Comparison of ENCODE assay signal across 1 cellular context in genomic region chr9:129664664-129665007, GRCh38.
A peak's percentile ranks its signal among the peaks of the same experiment; 100 is the strongest.
TF ChIP-seq lines count a peak whose summit lies in the region.

No MANE protein-coding gene starts in this region.

TF ChIP-seq in HepG2, 621 proteins besides CTCF, POLR2A, EP300 and RAD21:
- no peak for TF ChIP-seq ZFP36L2 (CRISPR knock-in tag; IDR thresholded peaks at IDR 0.05)
- no peak for TF ChIP-seq TBX3 (IDR thresholded peaks at IDR 0.05; ENCODE audit: borderline replicate concordance)
- TF ChIP-seq PRPF4 (IDR thresholded peaks at IDR 0.05; ENCODE audit: low read depth, low read length, poor library complexity, severe bottlenecking): no peak
- 0 out of 2 replicates have a peak, but pooled peaks have one; percentile 51 for TF ChIP-seq EZH2 (conservative IDR thresholded peaks at IDR 0.05; ENCODE audit: low read depth, low read length)
- no peak for TF ChIP-seq ZBTB7A (CRISPR knock-in tag; IDR thresholded peaks at IDR 0.05)
TF ChIP-seq in HepG2: peak in this region for 1.
